ENCODE assay signal across 16 cellular contexts in genomic region chr15:80835338-80835737, GRCh38. TPM values are rescaled to one million over a fixed set of nuclear protein-coding genes. Genes with fewer than 3 reads are reported as not detected.
DNase-seq lines count a peak whose midpoint lies in the region; ATAC-seq and TF ChIP-seq lines count a peak whose summit lies in the region.
"Had no signal": no experiment of that assay in that cellular context is flagged by ENCODE, and none has a peak within 500 bp of the region (broad histone marks: within the 10 kb centered on the region; RNA-seq: fewer than 3 reads in every experiment).

No MANE protein-coding gene starts in this region.

- no peaks in the 10 kb centered on the region for H3K27me3 Mint-ChIP-seq in neural crest cell (ENCODE audit: low read depth)

- no peak overlapping the region for H2AFZ ChIP-seq in PC-3 (ENCODE audit: low read length)

- POLR2A ChIA-PET in PC-3 (lab: Charles Lee; ENCODE audit: unreplicated experiment): no interaction called here

- no peak overlapping the region for H3K4me3 Mint-ChIP-seq in neural crest cell
- H3K4me3 Mint-ChIP-seq: brain, mesothelial cell of epicardium had no signal

- no peaks in the 10 kb centered on the region for H3K9me3 Mint-ChIP-seq in neural crest cell
- H3K9me3 Mint-ChIP-seq: CD14-positive monocyte, mesothelial cell of epicardium had no signal

- CTCF ChIA-PET in PC-3 (lab: Charles Lee): no interaction called here

- no peaks in the 10 kb centered on the region for H4K20me1 ChIP-seq in BLaER1 treated with 17β-estradiol and CSF1 and Interleukin-3, amounts not matched to agents 10 nM and 100 nM
- no peaks in the 10 kb centered on the region for H4K20me1 ChIP-seq in PC-3 (ENCODE audit: low read length)

- H3K9ac ChIP-seq in BLaER1 treated with 17β-estradiol and CSF1 and Interleukin-3, amounts not matched to agents 10 nM and 100 nM: no peak overlapping the region
- H3K9ac ChIP-seq in PC-3 (ENCODE audit: low read length): no peak overlapping the region

- H3K79me2 ChIP-seq in PC-3 (ENCODE audit: low read length): no peaks in the 10 kb centered on the region

- no peak for TF ChIP-seq EP300 in transverse colon (IDR thresholded peaks at IDR 0.05; ENCODE audit: low read depth)

- no peak for DNase-seq in PC-3
- no peak for DNase-seq in epithelial cell of esophagus (ENCODE audit: low read depth)
- no peak for DNase-seq in neural crest cell (ENCODE audit: low read depth, low spot score)
- no peak for DNase-seq in transverse colon
- DNase-seq in NCI-H187 (lab: John Stamatoyannopoulos, UW): no peak
- no peak for DNase-seq in dedifferentiated amniotic fluid mesenchymal stem cell (ENCODE audit: extremely low spot score)
- DNase-seq in NOMO-1 treated with DMSO at 0.1 percent for 48 hours (lab: John Stamatoyannopoulos, UW; ENCODE audit: unreplicated experiment): no peak
- DNase-seq: activated CD8-positive, alpha-beta memory T cell treated with anti-CD3 and anti-CD28 coated beads, Interleukin-2, amount 50 U/mL, for 4 hours; activated naive CD4-positive, alpha-beta T cell treated with Interleukin-2 at 50 U/mL for 16 hours; NCI-H146; stimulated activated naive CD8-positive, alpha-beta T cell treated with anti-CD3 and anti-CD28 coated beads, Interleukin-15, Interleukin-2, amounts not matched to agents 100 U/mL and 50 U/mL, for 24 hours had no signal

- no peaks in the 10 kb centered on the region for H3K9me3 ChIP-seq in BLaER1 treated with 17β-estradiol and CSF1 and Interleukin-3, amounts not matched to agents 10 nM and 100 nM (replicated peaks in 1 of 11)
- H3K9me3 ChIP-seq in PC-3 (ENCODE audit: low read length): no peaks in the 10 kb centered on the region
- no peaks in the 10 kb centered on the region for H3K9me3 ChIP-seq in transverse colon
- H3K9me3 ChIP-seq: ovary had no signal

- no peak overlapping the region for H3K4me3 ChIP-seq in BLaER1 treated with 17β-estradiol and CSF1 and Interleukin-3, amounts not matched to agents 10 nM and 100 nM
- H3K4me3 ChIP-seq in PC-3 (ENCODE audit: low read length): no peak overlapping the region
- no peak overlapping the region for H3K4me3 ChIP-seq in epithelial cell of esophagus (ENCODE audit: low read length)
- H3K4me3 ChIP-seq in transverse colon: no peak overlapping the region
- H3K4me3 ChIP-seq: ovary had no signal

- TF ChIP-seq CTCF in PC-3 (conservative IDR thresholded peaks at IDR 0.05; ENCODE audit: low read depth, low read length): peak; percentile 42; the same call in 1 of the 2 replicates
- peak; percentile 2 for TF ChIP-seq CTCF in epithelial cell of esophagus (IDR thresholded peaks at IDR 0.05; ENCODE audit: insufficient read depth, low read depth, low read length, missing control alignments)
- peak; percentile 22 for TF ChIP-seq CTCF in neural crest cell (conservative IDR thresholded peaks at IDR 0.05)
- no peak for TF ChIP-seq CTCF in transverse colon (IDR thresholded peaks at IDR 0.05)

- intact Hi-C loops in PC-3 (cut with micrococcal nuclease) (no loop called here), transverse colon (cut with DNase I; ENCODE audit: low total_unique reads) (no loop called here)

- no peaks in the 10 kb centered on the region for H3K27me3 ChIP-seq in BLaER1 treated with 17β-estradiol and CSF1 and Interleukin-3, amounts not matched to agents 10 nM and 100 nM
- H3K27me3 ChIP-seq in PC-3 (ENCODE audit: low read length): no peaks in the 10 kb centered on the region
- no peaks in the 10 kb centered on the region for H3K27me3 ChIP-seq in transverse colon
- H3K27me3 ChIP-seq: ovary had no signal

- no peak for TF ChIP-seq POLR2A in transverse colon (IDR thresholded peaks at IDR 0.05)

- BruUV-seq in PC-3 (replicated peaks; lab: Mats Ljungman, UMichigan): no TSS peak

- ATAC-seq in PC-3: no peak
- ATAC-seq: stimulated activated naive CD8-positive, alpha-beta T cell treated with anti-CD3 and anti-CD28 coated beads, Interleukin-15, Interleukin-2, amounts not matched to agents 100 U/mL and 50 U/mL, for 24 hours had no signal

- peaks cover 15 to 100% (median 85%) of the 10 kb centered on the region in 10 experiments for H3K4me1 ChIP-seq in BLaER1 treated with 17β-estradiol and CSF1 and Interleukin-3, amounts not matched to agents 10 nM and 100 nM
- H3K4me1 ChIP-seq in PC-3 (ENCODE audit: insufficient read depth, low read length): peaks cover 18% of the 10 kb centered on the region
- peaks cover 3 to 34% (median 25%) of the 10 kb centered on the region in 4 donors for H3K4me1 ChIP-seq in transverse colon

- H3K27ac ChIP-seq in BLaER1 treated with 17β-estradiol and CSF1 and Interleukin-3, amounts not matched to agents 10 nM and 100 nM: peak overlapping the region in 5 of 11 experiments; percentile 8 to 58 (median 16); a peak in 5 of 22 replicates
- no peak overlapping the region for H3K27ac ChIP-seq in PC-3 (ENCODE audit: low read length)
- H3K27ac ChIP-seq in transverse colon: no peak overlapping the region

- H3K4me1 Mint-ChIP-seq in neural crest cell: peaks cover 11% of the 10 kb centered on the region
- H3K4me1 Mint-ChIP-seq: CD14-positive monocyte, mesothelial cell of epicardium had no signal

- no peaks in the 10 kb centered on the region for H3F3A ChIP-seq in PC-3 (ENCODE audit: low read length, unreplicated experiment)

- in situ Hi-C loops in transverse colon (cut with MboI; ENCODE audit: low pct_ligation_motif_present in 1 of 4, low pct_unique_long_range_greater_than_20kb in 1 of 4, low sequenced_read_pairs in 3 of 4): no loop called here

- H3K4me2 ChIP-seq in BLaER1 treated with 17β-estradiol and CSF1 and Interleukin-3, amounts not matched to agents 10 nM and 100 nM: peak overlapping the region in 9 of 11 experiments; percentile 45 to 91 (median 62); a peak in 16 of 22 replicates
- H3K4me2 ChIP-seq in PC-3 (ENCODE audit: low read length): no peak overlapping the region

- H3K36me3 ChIP-seq in BLaER1 treated with 17β-estradiol and CSF1 and Interleukin-3, amounts not matched to agents 10 nM and 100 nM: no peaks in the 10 kb centered on the region
- H3K36me3 ChIP-seq in PC-3 (ENCODE audit: low read depth, low read length): no peaks in the 10 kb centered on the region
- H3K36me3 ChIP-seq in transverse colon: no peaks in the 10 kb centered on the region
- H3K36me3 ChIP-seq: ovary had no signal

- WGBS in transverse colon (ENCODE audit: low coverage in 1 of 2), 2 donors: 66 to 71% methylated on average over 2 to 4 of the region's 4 CpGs

- H3K9me2 ChIP-seq in PC-3 (replicated peaks; ENCODE audit: low read length): no peaks in the 10 kb centered on the region

- H3K36me3 Mint-ChIP-seq in neural crest cell (ENCODE audit: low read depth): no peaks in the 10 kb centered on the region
- H3K36me3 Mint-ChIP-seq: brain, CD14-positive monocyte, mesothelial cell of epicardium had no signal

- no peak overlapping the region for H3K27ac Mint-ChIP-seq in neural crest cell (ENCODE audit: unreplicated experiment)
- H3K27ac Mint-ChIP-seq: brain, CD14-positive monocyte, mesothelial cell of epicardium had no signal

RNA-seq across cellular contexts. Expression of gene CEMIP, which starts 56.2 kb away (rescaled TPM):
- total RNA-seq in PC-3 (2014; rRNA removed) (3.1 and 4.0 TPM in 2 replicates), neural crest cell (0.30 and 0.33 TPM in 2 replicates), transverse colon (under 1 TPM in 2 of 4 donors, not detected in 2; 0.27 to 0.32 TPM)

Comparison
In these comparisons a context has a peak if more than half of its experiments do, and no peak if none do; other contexts are left out.
1. CTCF ChIP-seq: peak in PC-3 (single experiment), epithelial cell of esophagus (single experiment) and neural crest cell (single experiment); none in transverse colon (0 of 5).